ENCODE assay signal across 17 cellular contexts in genomic region chr9:109506097-109506712, GRCh38.
DNase-seq lines count a peak whose midpoint lies in the region; ATAC-seq lines count a peak whose summit lies in the region.
"Had no signal": no experiment of that assay in that cellular context is flagged by ENCODE, and none has a peak within 500 bp of the region (broad histone marks: within the 10 kb centered on the region; RNA-seq: fewer than 3 reads in every experiment).

No MANE protein-coding gene starts in this region.

- no peaks in the 10 kb centered on the region for H3K36me3 Mint-ChIP-seq in stimulated activated memory B cell treated with anti-CD40 and anti-IgM and Interleukin-4, amounts not matched to agents 10 μg/mL and 1 μg/mL and 100 μg/mL, for 72 hours
- H3K36me3 Mint-ChIP-seq: CD4-positive, alpha-beta memory T cell had no signal

- no peak overlapping the region for H3K27ac Mint-ChIP-seq in stimulated activated memory B cell treated with anti-CD40 and anti-IgM and Interleukin-4, amounts not matched to agents 10 μg/mL and 1 μg/mL and 100 μg/mL, for 72 hours
- H3K27ac Mint-ChIP-seq: activated CD8-positive, alpha-beta T cell treated with anti-CD3 and anti-CD28 coated beads for 36 hours; activated T-helper 17 cell treated with anti-CD3 and anti-CD28 coated beads, Interleukin-2, amount 50 U/mL, for 72 hours; CD4-positive, alpha-beta memory T cell had no signal

- ATAC-seq in HG02610 (IDR thresholded peaks at IDR 0.05; ENCODE audit: unreplicated experiment) = peak; percentile 45
- peak; percentile 66 for ATAC-seq in stimulated activated memory B cell treated with anti-CD40 and anti-IgM and Interleukin-4, amounts not matched to agents 10 μg/mL and 1 μg/mL and 100 μg/mL, for 72 hours
- ATAC-seq in HG02798 (IDR thresholded peaks at IDR 0.05; ENCODE audit: poor library complexity, unreplicated experiment) = no peak
- ATAC-seq: activated CD8-positive, alpha-beta T cell treated with anti-CD3 and anti-CD28 coated beads for 36 hours; activated T-helper 17 cell treated with anti-CD3 and anti-CD28 coated beads, Interleukin-2, amount 50 U/mL, for 72 hours; HCT116; stimulated activated naive CD8-positive, alpha-beta T cell treated with anti-CD3 and anti-CD28 coated beads, Interleukin-15, Interleukin-2, amounts not matched to agents 100 U/mL and 50 U/mL, for 24 hours had no signal

- no peaks in the 10 kb centered on the region for H3K9me3 Mint-ChIP-seq in stimulated activated memory B cell treated with anti-CD40 and anti-IgM and Interleukin-4, amounts not matched to agents 10 μg/mL and 1 μg/mL and 100 μg/mL, for 72 hours
- H3K9me3 Mint-ChIP-seq: activated CD8-positive, alpha-beta T cell treated with anti-CD3 and anti-CD28 coated beads for 36 hours; activated T-helper 17 cell treated with anti-CD3 and anti-CD28 coated beads, Interleukin-2, amount 50 U/mL, for 72 hours had no signal

- no peak overlapping the region for H3K4me3 Mint-ChIP-seq in stimulated activated memory B cell treated with anti-CD40 and anti-IgM and Interleukin-4, amounts not matched to agents 10 μg/mL and 1 μg/mL and 100 μg/mL, for 72 hours
- H3K4me3 Mint-ChIP-seq: activated CD8-positive, alpha-beta T cell treated with anti-CD3 and anti-CD28 coated beads for 36 hours; activated T-helper 17 cell treated with anti-CD3 and anti-CD28 coated beads, Interleukin-2, amount 50 U/mL, for 72 hours; CD4-positive, alpha-beta memory T cell had no signal

- peak; percentile 19 for DNase-seq in NCI-H345 treated with DMSO at 0.1 percent for 48 hours (lab: John Stamatoyannopoulos, UW; ENCODE audit: unreplicated experiment)
- peak; percentile 81 for DNase-seq in fibroblast of gingiva (ENCODE audit: low read depth)
- DNase-seq in C1 segment of cervical spinal cord (lab: John Stamatoyannopoulos, UW) = no peak
- no peak for DNase-seq in stimulated activated CD4-positive, alpha-beta T cell treated with anti-CD3 and anti-CD28 coated beads, Interleukin-4, amount 100 ng/mL, for 24 hours
- DNase-seq: activated CD8-positive, alpha-beta T cell treated with anti-CD3 and anti-CD28 coated beads for 36 hours; amygdala; CD4-positive, alpha-beta memory T cell; head of caudate nucleus; islet precursor cell; Kasumi-1; NCI-H2081; stimulated activated naive CD8-positive, alpha-beta T cell treated with anti-CD3 and anti-CD28 coated beads, Interleukin-15, Interleukin-2, amounts not matched to agents 100 U/mL and 50 U/mL, for 24 hours had no signal

- peaks cover 54% of the 10 kb centered on the region for H3K27me3 Mint-ChIP-seq in stimulated activated memory B cell treated with anti-CD40 and anti-IgM and Interleukin-4, amounts not matched to agents 10 μg/mL and 1 μg/mL and 100 μg/mL, for 72 hours

- peaks cover 8% of the 10 kb centered on the region for H3K4me1 Mint-ChIP-seq in stimulated activated memory B cell treated with anti-CD40 and anti-IgM and Interleukin-4, amounts not matched to agents 10 μg/mL and 1 μg/mL and 100 μg/mL, for 72 hours
- H3K4me1 Mint-ChIP-seq: activated T-helper 17 cell treated with anti-CD3 and anti-CD28 coated beads, Interleukin-2, amount 50 U/mL, for 72 hours; CD4-positive, alpha-beta memory T cell had no signal

Comparison
In these comparisons a context has a peak if more than half of its experiments do, and no peak if none do; other contexts are left out.
1. DNase-seq: peak in NCI-H345 treated with DMSO at 0.1 percent for 48 hours (single experiment) and fibroblast of gingiva (single experiment); none in C1 segment of cervical spinal cord (0 of 14) and stimulated activated CD4-positive, alpha-beta T cell treated with anti-CD3 and anti-CD28 coated beads, Interleukin-4, amount 100 ng/mL, for 24 hours (single experiment).